ENCODE assay signal across 24 cellular contexts in the genomic region with DNA sequence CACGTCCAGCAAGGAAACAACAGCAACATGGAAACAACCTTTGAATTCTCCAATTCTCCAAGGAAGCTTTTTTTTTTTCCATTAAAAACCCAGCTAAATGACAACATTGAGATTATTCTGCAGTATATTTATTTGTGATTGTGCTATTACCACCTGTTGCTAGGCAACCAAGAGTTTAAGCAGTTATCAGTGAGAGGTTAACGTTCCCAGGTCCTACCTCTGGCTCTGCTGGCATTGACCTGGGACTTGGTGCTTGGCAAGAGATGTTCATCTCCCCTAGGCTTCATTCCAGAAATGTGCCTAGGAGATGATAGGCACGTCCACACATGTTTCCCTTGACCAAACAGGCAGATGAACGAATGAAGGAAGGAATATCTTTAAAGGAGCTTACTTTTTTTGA.
"Had no signal": no experiment of that assay in that cellular context is flagged by ENCODE, and none has a peak within 500 bp of the region (broad histone marks: within the 10 kb centered on the region; RNA-seq: fewer than 3 reads in every experiment).

No MANE protein-coding gene starts in this region.

- FAIRE-seq: frontal cortex, pancreas had no signal

- H3K4me3 ChIP-seq: coronary artery, dorsolateral prefrontal cortex, hepatocyte, pancreas, psoas muscle, spleen, suprapubic skin, tibial artery had no signal

- H3K79me2 ChIP-seq: hepatocyte had no signal

- H3K36me3 ChIP-seq: pancreas, spleen, suprapubic skin, tibial artery had no signal

- DNase-seq: activated CD4-positive, alpha-beta memory T cell treated with anti-CD3 and anti-CD28 coated beads, Interleukin-2, amount 10 ng/mL, durations not matched to agents 7 days and 5 days; activated CD4-positive, alpha-beta T cell treated with anti-CD3 and anti-CD28 coated beads, Interleukin-2, amount 10 ng/mL, durations not matched to agents 7 days and 5 days; activated CD4-positive, CD25-positive, alpha-beta regulatory T cell treated with anti-CD3 and anti-CD28 coated beads, Interleukin-2, amount 50 U/mL, for 72 hours; activated gamma-delta T cell treated with Interleukin-2 at 50 U/mL for 16 hours; activated T-cell treated with anti-CD3 and anti-CD28 coated beads, Interleukin-2, amount 50 U/mL, for 4 hours; dorsolateral prefrontal cortex; effector memory CD4-positive, alpha-beta T cell; islet precursor cell; mammary epithelial cell; naive B cell; nephron progenitor cell; nucleus accumbens; pancreas; psoas muscle; spleen; stimulated activated naive CD4-positive, alpha-beta T cell; T-helper 17 cell; T1000; tibial artery had no signal

- H3K4me2 ChIP-seq: hepatocyte had no signal

- H3K27me3 ChIP-seq: dorsolateral prefrontal cortex, pancreas, spleen, suprapubic skin, tibial artery had no signal

- H3K4me1 ChIP-seq: pancreas, psoas muscle, spleen, suprapubic skin, tibial artery had no signal

- ATAC-seq: activated T-cell treated with anti-CD3 and anti-CD28 coated beads, Interleukin-2, amount 50 U/mL, for 4 hours; activated T-helper 17 cell treated with anti-CD3 and anti-CD28 coated beads, Interleukin-2, amount 50 U/mL, for 72 hours; psoas muscle; T-helper 17 cell had no signal

- H2AFZ ChIP-seq: hepatocyte had no signal

- H3K9me3 ChIP-seq: pancreas, psoas muscle, spleen, suprapubic skin, tibial artery had no signal

- H3K27ac ChIP-seq: coronary artery, hepatocyte, pancreas, psoas muscle, spleen, suprapubic skin, tibial artery had no signal
